Comparison of ENCODE assay signal across 14 cellular contexts in the genomic region with DNA sequence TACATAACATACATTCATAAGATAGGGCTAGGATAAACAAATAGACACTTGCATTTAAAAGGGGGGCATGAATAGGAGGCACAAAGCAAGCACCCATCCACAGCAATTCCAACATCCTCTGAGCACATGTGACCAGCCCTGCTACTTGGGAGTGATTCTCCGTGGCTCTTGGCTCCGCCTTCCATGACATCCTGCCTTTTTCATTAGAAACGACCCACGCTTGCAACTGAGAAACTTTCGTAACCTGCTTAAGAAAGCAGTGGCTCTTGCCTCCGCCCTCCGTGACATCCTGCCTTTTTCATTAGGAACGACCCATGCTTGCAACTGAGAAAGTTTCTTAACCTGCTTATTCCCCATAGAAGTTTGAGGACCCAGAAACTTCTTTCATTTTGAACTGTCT. TPM values are rescaled to one million over a fixed set of nuclear protein-coding genes. Genes with fewer than 3 reads are reported as not detected.
DNase-seq lines count a peak whose midpoint lies in the region; ATAC-seq, FAIRE-seq and TF ChIP-seq lines count a peak whose summit lies in the region.
"Had no signal": no experiment of that assay in that cellular context is flagged by ENCODE, and none has a peak within 500 bp of the region (broad histone marks: within the 10 kb centered on the region; RNA-seq: fewer than 3 reads in every experiment).

No MANE protein-coding gene starts in this region.

- peak overlapping the region; percentile 35 for H3K4me3 Mint-ChIP-seq in activated CD8-positive, alpha-beta T cell treated with anti-CD3 and anti-CD28 coated beads for 36 hours

- no peak for TF ChIP-seq RAD21 in HepG2 (CRISPR knock-in tag; IDR thresholded peaks at IDR 0.05)

- no peak for TF ChIP-seq POLR2A in HepG2 (IDR thresholded peaks at IDR 0.05; ENCODE audit: insufficient read depth in 1 of 2, low read depth in 2 of 2, low read length in 2 of 2)

- H3K36me3 ChIP-seq in ACC112 (ENCODE audit: insufficient read depth, low read length) (no peaks in the 10 kb centered on the region), HepG2 (replicated peaks in 1 of 2; ENCODE audit: control insufficient read depth in 1 of 2, insufficient read depth in 2 of 2, low read length in 2 of 2) (no peaks in the 10 kb centered on the region), mucosa of descending colon (ENCODE audit: low read depth) (no peaks in the 10 kb centered on the region)
- H3K36me3 ChIP-seq: sigmoid colon had no signal

- peak; percentile 97 for ATAC-seq in activated CD8-positive, alpha-beta T cell treated with anti-CD3 and anti-CD28 coated beads for 36 hours
- ATAC-seq in HepG2 (peak; percentile 31; the same call in 2 of the 3 replicates), HG03175 (IDR thresholded peaks at IDR 0.05; ENCODE audit: unreplicated experiment) (no peak), mucosa of descending colon (no peak), GM21515 (IDR thresholded peaks at IDR 0.05; ENCODE audit: unreplicated experiment) (no peak)

- H4K20me1 ChIP-seq in HepG2 (ENCODE audit: insufficient read depth, low read length): no peaks in the 10 kb centered on the region

- DNase-seq in HT-29 (ENCODE audit: low spot score) (peak; percentile 45), HepG2 (ENCODE audit: low spot score) (no peak), globus pallidus (ENCODE audit: low spot score) (no peak), mucosa of descending colon (no peak)
- DNase-seq in activated CD8-positive, alpha-beta T cell treated with anti-CD3 and anti-CD28 coated beads for 36 hours: peak; percentile 70
- DNase-seq: activated gamma-delta T cell, C1 segment of cervical spinal cord, dermis blood vessel endothelial cell, Karpas-422, NCI-H2171 treated with DMSO at 0.1 percent for 48 hours, sigmoid colon had no signal

- no peak for FAIRE-seq in HepG2 (lab: Jason Lieb, UNC)

- in situ Hi-C loops in HepG2 (cut with HindIII; ENCODE audit: extremely low pct_ligation_motif_present, low pct_unique_long_range_greater_than_20kb): no loop called here

- WGBS in HepG2 (ENCODE audit: low lambda C conversion rate): 77% methylated on average over 8 of the region's 8 CpGs

- no peak for TF ChIP-seq EP300 in HepG2 (IDR thresholded peaks at IDR 0.05; ENCODE audit: low read depth in 2 of 2, low read length in 2 of 2)
- TF ChIP-seq EP300 in HepG2 (CRISPR knock-in tag; IDR thresholded peaks at IDR 0.05; ENCODE audit: borderline replicate concordance): no peak

- POLR2A ChIA-PET in activated CD8-positive, alpha-beta T cell treated with anti-CD3 and anti-CD28 coated beads for 36 hours (lab: Charles Lee): no interaction called here
- POLR2A ChIA-PET in HepG2 (lab: Yijun Ruan, JAX): interaction anchor here (1.9 kb wide), 1 partner anchor 53 kb away, joined by 8 read pairs; a partner anchor contains a TSS

- no peaks in the 10 kb centered on the region for H3K36me3 Mint-ChIP-seq in activated CD8-positive, alpha-beta T cell treated with anti-CD3 and anti-CD28 coated beads for 36 hours (ENCODE audit: low read depth)

- H2AFZ ChIP-seq in ACC112 (ENCODE audit: low read length, unreplicated experiment) (peak overlapping the region; percentile 8), HepG2 (ENCODE audit: low read length) (no peak overlapping the region)

- peak overlapping the region; percentile 54 for H3K27ac Mint-ChIP-seq in activated CD8-positive, alpha-beta T cell treated with anti-CD3 and anti-CD28 coated beads for 36 hours

- no peak overlapping the region for H3K4me3 ChIP-seq in ACC112 (ENCODE audit: low read depth, low read length)
- no peak overlapping the region for H3K4me3 ChIP-seq in HepG2 (replicated peaks in 1 of 3; ENCODE audit: insufficient read depth in 1 of 3, low read depth in 2 of 3, low read length in 3 of 3)
- no peak overlapping the region for H3K4me3 ChIP-seq in mucosa of descending colon
- H3K4me3 ChIP-seq: sigmoid colon had no signal

- intact Hi-C loops in activated CD8-positive, alpha-beta T cell treated with anti-CD3 and anti-CD28 coated beads for 36 hours (cut with micrococcal nuclease): no loop called here
- intact Hi-C loops in HepG2 (cut with micrococcal nuclease; ENCODE audit: unreplicated experiment): no loop called here
- intact Hi-C loops in mucosa of descending colon (cut with DNase I, micrococcal nuclease): no loop called here

- BruUV-seq in HepG2 (replicated peaks; lab: Mats Ljungman, UMichigan): no TSS peak

- H3K27me3 ChIP-seq in ACC112 (ENCODE audit: insufficient read depth, low read length) (no peaks in the 10 kb centered on the region), HepG2 (ENCODE audit: control insufficient read depth in 1 of 2, insufficient read depth in 2 of 2, low read length in 2 of 2) (no peaks in the 10 kb centered on the region)
- H3K27me3 ChIP-seq: sigmoid colon had no signal

- no peak for TF ChIP-seq CTCF in activated CD8-positive, alpha-beta T cell treated with anti-CD3 and anti-CD28 coated beads for 36 hours (IDR thresholded peaks at IDR 0.05)
- no peak for TF ChIP-seq CTCF in HepG2 (CRISPR knock-in tag; IDR thresholded peaks at IDR 0.05)
- no peak for TF ChIP-seq CTCF in mucosa of descending colon (IDR thresholded peaks at IDR 0.05)

- CTCF ChIA-PET in activated CD8-positive, alpha-beta T cell treated with anti-CD3 and anti-CD28 coated beads for 36 hours (lab: Charles Lee): interaction anchor here (0.6 to 5.0 kb wide), 5 partner anchors 13 to 91 kb away, joined by 3 to 48 read pairs (median 4); no protein-coding TSS in a partner anchor
- CTCF ChIA-PET in HepG2 (lab: Yijun Ruan, JAX; ENCODE audit: low intra/inter-chr PET ratio, low total read pairs): no interaction called here

- peaks cover 1% of the 10 kb centered on the region for H3K27me3 Mint-ChIP-seq in activated CD8-positive, alpha-beta T cell treated with anti-CD3 and anti-CD28 coated beads for 36 hours

- peaks cover 11% of the 10 kb centered on the region for H3K4me1 Mint-ChIP-seq in activated CD8-positive, alpha-beta T cell treated with anti-CD3 and anti-CD28 coated beads for 36 hours (ENCODE audit: low read depth)

- H3K4me2 ChIP-seq in HepG2 (ENCODE audit: low read depth, low read length): no peak overlapping the region

- H3K9me3 ChIP-seq in HepG2 (ENCODE audit: low read length) (no peaks in the 10 kb centered on the region), mucosa of descending colon (no peaks in the 10 kb centered on the region)
- H3K9me3 ChIP-seq: sigmoid colon had no signal

- no peak overlapping the region for H3K9ac ChIP-seq in HepG2 (ENCODE audit: insufficient read depth, low read depth, low read length)

- H3K9me3 Mint-ChIP-seq in activated CD8-positive, alpha-beta T cell treated with anti-CD3 and anti-CD28 coated beads for 36 hours: no peaks in the 10 kb centered on the region

- H3K27ac ChIP-seq in ACC112 (ENCODE audit: low read depth, low read length) (no peak overlapping the region), HepG2 (ENCODE audit: extremely low read length, insufficient read depth, low read length) (no peak overlapping the region)
- H3K27ac ChIP-seq: sigmoid colon had no signal

- H3K4me1 ChIP-seq in ACC112 (ENCODE audit: control insufficient read depth, insufficient read depth, low read length, unreplicated experiment) (no peaks in the 10 kb centered on the region), HepG2 (ENCODE audit: insufficient read depth, low read length) (peaks cover 31% of the 10 kb centered on the region), mucosa of descending colon (ENCODE audit: low read depth) (no peaks in the 10 kb centered on the region)
- H3K4me1 ChIP-seq: sigmoid colon had no signal

- H3K79me2 ChIP-seq in ACC112 (ENCODE audit: control insufficient read depth, insufficient read depth, low read length, unreplicated experiment) (no peaks in the 10 kb centered on the region), HepG2 (ENCODE audit: insufficient read depth, low read length) (no peaks in the 10 kb centered on the region)

TF ChIP-seq in HepG2, 621 proteins besides CTCF, POLR2A, EP300 and RAD21:
- TF ChIP-seq HNRNPH1 (optimal IDR thresholded peaks at IDR 0.05; ENCODE audit: low read depth, low read length) (no peak), ZNF496 (CRISPR knock-in tag; IDR thresholded peaks at IDR 0.05; ENCODE audit: insufficient replicate concordance) (no peak)

RNA-seq across cellular contexts. Expression of a gene that starts 53.4 kb away (rescaled TPM):
- 56.7 and 64.0 TPM in 2 replicates for total RNA-seq in HT-29 (2014; rRNA removed; shearing (Covaris generic))
- 1 to 10 TPM; 1.9 to 2.5 TPM for total RNA-seq in activated CD8-positive, alpha-beta T cell treated with anti-CD3 and anti-CD28 coated beads for 36 hours
- total RNA-seq in HepG2 (2016; rRNA removed; fragmentation: Illumina TruSeq; extraction: Trizol): 27.7 and 31.6 TPM in 2 replicates
- 5.6 and 6.2 TPM in 2 replicates for total RNA-seq in HepG2 (2016; cell fraction: cytosol; rRNA removed; fragmentation: Illumina TruSeq; extraction: Trizol; ENCODE audit: low read depth)
- total RNA-seq in HepG2 (2016; cell fraction: insoluble cytoplasmic fraction; rRNA removed; fragmentation: Illumina TruSeq; extraction: Trizol): 29.5 and 30.9 TPM in 2 replicates
- total RNA-seq in HepG2 (2016; cell fraction: membrane; rRNA removed; fragmentation: Illumina TruSeq; extraction: Trizol): 15.3 and 17.6 TPM in 2 replicates
- 29.7 and 30.0 TPM in 2 replicates for total RNA-seq in HepG2 (2016; cell fraction: nucleus; rRNA removed; fragmentation: Illumina TruSeq; extraction: Trizol)
- polyA plus RNA-seq in HepG2 (2011; rRNA removed): 13.1 and 15.6 TPM in 2 replicates
- 9.5 and 12.1 TPM in 2 replicates for polyA plus RNA-seq in HepG2 (2011; cell fraction: cytosol; rRNA removed)
- polyA plus RNA-seq in HepG2 (2011; cell fraction: nucleus; rRNA removed): 20.2 and 23.5 TPM in 2 replicates
- polyA plus RNA-seq in HepG2 (2012): 12.8 and 20.0 TPM in 2 replicates
- 2.9 and 3.4 TPM in 2 replicates for polyA plus RNA-seq in HepG2 (2016; cell fraction: cytosol; fragmentation: Illumina TruSeq; extraction: Trizol; ENCODE audit: low read depth)
- polyA plus RNA-seq in HepG2 (2016; cell fraction: insoluble cytoplasmic fraction; fragmentation: Illumina TruSeq; extraction: Trizol; ENCODE audit: low read depth): 30.2 and 31.3 TPM in 2 replicates
- 8.2 and 8.7 TPM in 2 replicates for polyA plus RNA-seq in HepG2 (2016; cell fraction: membrane; fragmentation: Illumina TruSeq; extraction: Trizol; ENCODE audit: low read depth)
- polyA plus RNA-seq in HepG2 (2016; cell fraction: nucleus; fragmentation: Illumina TruSeq; extraction: Trizol; ENCODE audit: insufficient read depth, low read depth): 30.0 and 31.5 TPM in 2 replicates
- polyA minus RNA-seq in HepG2 (2011; rRNA and poly(A)+ RNA removed; ENCODE audit: low replicate concordance): 9.7 and 25.8 TPM in 2 replicates
- polyA minus RNA-seq in HepG2 (2011; cell fraction: cytosol; rRNA and poly(A)+ RNA removed): 9.8 and 10.7 TPM in 2 replicates
- polyA minus RNA-seq in HepG2 (2011; cell fraction: nucleus; rRNA and poly(A)+ RNA removed): 32.8 and 35.4 TPM in 2 replicates
- total RNA-seq in mucosa of descending colon: 100 to 1,000 TPM in 1 of 3 donors, 10 to 100 TPM in 2; 57.7 to 105 (median 89.4) TPM

Comparison
In these comparisons a context has a peak if more than half of its experiments do, and no peak if none do; other contexts are left out.
1. DNase-seq: peak in HT-29 (single experiment) and activated CD8-positive, alpha-beta T cell treated with anti-CD3 and anti-CD28 coated beads for 36 hours (single experiment); none in HepG2 (single experiment), globus pallidus (single experiment) and mucosa of descending colon (0 of 3).
2. ATAC-seq: peak in activated CD8-positive, alpha-beta T cell treated with anti-CD3 and anti-CD28 coated beads for 36 hours (single experiment) and HepG2 (single experiment); none in HG03175 (single experiment), mucosa of descending colon (single experiment) and GM21515 (single experiment).